8 cellular contexts compared by ENCODE assay signal in the genomic region with DNA sequence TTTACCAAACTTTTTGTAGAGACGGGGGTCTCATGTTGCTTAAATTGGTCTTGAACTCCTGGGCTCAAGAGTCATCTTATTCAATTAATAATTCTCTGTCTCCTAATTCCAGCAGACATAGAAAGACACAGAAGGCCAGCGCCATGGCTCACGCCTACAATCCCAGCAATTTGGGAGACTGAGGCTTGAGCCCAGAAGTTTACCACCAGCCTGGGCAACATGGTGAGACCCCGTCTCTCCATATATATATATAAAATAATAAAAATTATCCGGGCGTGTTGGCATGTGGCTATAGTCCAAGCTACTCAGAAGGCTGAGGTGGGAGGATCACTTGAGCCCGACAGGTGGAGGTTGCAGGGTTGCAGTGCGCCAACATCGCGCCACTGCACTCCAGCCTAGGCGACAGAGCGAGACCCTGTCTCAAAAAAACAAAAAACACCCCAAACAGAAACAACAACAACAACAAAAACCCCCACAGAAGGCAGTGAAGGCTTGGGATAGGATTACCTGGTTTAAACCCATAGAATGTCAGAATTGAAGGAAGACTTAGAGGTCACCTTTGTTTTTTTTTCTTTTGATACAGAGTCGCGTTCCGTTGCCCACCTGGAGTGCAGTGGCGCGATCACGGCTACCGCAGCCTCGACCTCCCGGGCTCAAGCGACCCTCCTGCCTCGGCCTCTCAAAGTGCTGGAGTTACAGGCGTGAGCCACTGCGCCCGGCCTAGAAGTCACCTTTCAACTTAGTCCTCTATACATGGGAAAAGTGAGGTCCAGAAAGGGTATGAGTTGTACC. TPM values are rescaled to one million over a fixed set of nuclear protein-coding genes. Genes with fewer than 3 reads are reported as not detected.
DNase-seq lines count a peak whose midpoint lies in the region; ATAC-seq and TF ChIP-seq lines count a peak whose summit lies in the region.

No MANE protein-coding gene starts in this region.

- H3K9me3 ChIP-seq in Peyer's patch: no peaks in the 10 kb centered on the region

- H3K27me3 ChIP-seq in Peyer's patch (no peaks in the 10 kb centered on the region), rectal smooth muscle tissue (ENCODE audit: control insufficient read depth, insufficient read depth, low read length) (no peaks in the 10 kb centered on the region)

- H3K4me1 ChIP-seq in Peyer's patch: peaks cover 0 to 15% (median 2%) of the 10 kb centered on the region in 4 donors
- H3K4me1 ChIP-seq in rectal smooth muscle tissue (ENCODE audit: control insufficient read depth, insufficient read depth, low read length): peaks cover 7% of the 10 kb centered on the region

- DNase-seq in NCI-H1092 treated with DMSO at 0.1 percent for 48 hours (lab: John Stamatoyannopoulos, UW) (peak; percentile 50), NCI-H1092 (lab: John Stamatoyannopoulos, UW) (no peak), Peyer's patch (peak in 1 of 3 donors; percentile 37), fibroblast of mammary gland (ENCODE audit: low read depth) (no peak), H4 (ENCODE audit: low spot score) (no peak)

- TF ChIP-seq CTCF in Peyer's patch (IDR thresholded peaks at IDR 0.05) (no peak), fibroblast of mammary gland (conservative IDR thresholded peaks at IDR 0.05; ENCODE audit: control insufficient read depth, insufficient read depth, low read depth, low read length) (no peak)

- ATAC-seq in HG02763 (IDR thresholded peaks at IDR 0.05; ENCODE audit: unreplicated experiment): no peak
- no peak for ATAC-seq in GM19351 (IDR thresholded peaks at IDR 0.05; ENCODE audit: unreplicated experiment)

- H3K27ac ChIP-seq in Peyer's patch (peak overlapping the region; percentile 87 to 98 (median 95)), rectal smooth muscle tissue (ENCODE audit: low read depth, low read length) (peak overlapping the region; percentile 92)

- peak overlapping the region; percentile 88 for H3K9ac ChIP-seq in rectal smooth muscle tissue (ENCODE audit: low read length)

- H3K36me3 ChIP-seq in Peyer's patch (no peaks in the 10 kb centered on the region), rectal smooth muscle tissue (ENCODE audit: control insufficient read depth, insufficient read depth, low read length) (no peaks in the 10 kb centered on the region)

- peak overlapping the region; percentile 73 to 98 (median 79) for H3K4me3 ChIP-seq in Peyer's patch
- peak overlapping the region; percentile 99 for H3K4me3 ChIP-seq in fibroblast of mammary gland (ENCODE audit: control insufficient read depth, low read depth, low read length)
- peak overlapping the region; percentile 96 for H3K4me3 ChIP-seq in rectal smooth muscle tissue (ENCODE audit: low read length)

- no peak for TF ChIP-seq POLR2A in Peyer's patch (IDR thresholded peaks at IDR 0.05)

RNA-seq across cellular contexts. Expression of a gene that starts 0.7 kb away (rescaled TPM):
- 10 to 100 TPM; 19.8 to 40.2 (median 31.6) TPM for total RNA-seq in Peyer's patch
- total RNA-seq in H4 (2014; rRNA removed; shearing (Covaris generic)): 32.8 and 43.4 TPM in 2 replicates

RNA-seq across cellular contexts. Expression of a gene that starts 51.6 kb away (rescaled TPM):
- 10 to 100 TPM; 17.0 to 24.8 (median 21.5) TPM for total RNA-seq in Peyer's patch
- total RNA-seq in H4 (2014; rRNA removed; shearing (Covaris generic)): 30.2 and 38.8 TPM in 2 replicates
